Comparison of ENCODE assay signal across 24 cellular contexts in the genomic region with DNA sequence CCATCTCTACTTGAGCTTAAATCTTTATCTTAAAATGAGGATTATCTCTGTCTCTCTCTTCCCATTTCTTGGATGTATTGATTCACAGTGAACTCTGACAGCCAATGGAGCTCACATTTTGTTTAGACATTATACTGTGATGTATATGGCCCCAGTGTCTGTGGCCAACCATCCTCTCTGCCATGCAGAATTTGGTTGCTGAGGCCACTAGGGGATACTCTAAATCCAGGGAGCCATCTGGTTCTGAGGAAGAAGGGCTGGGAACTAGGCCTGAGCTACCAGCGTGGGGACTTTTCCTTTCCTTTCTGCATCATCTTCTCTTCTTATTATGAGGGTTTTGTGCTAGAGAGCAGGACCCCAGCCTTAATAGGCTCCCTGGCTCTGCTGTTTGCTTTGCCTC. TPM values are rescaled to one million over a fixed set of nuclear protein-coding genes. Genes with fewer than 3 reads are reported as not detected.
A peak's percentile ranks its signal among the peaks of the same experiment; 100 is the strongest.
DNase-seq lines count a peak whose midpoint lies in the region; ATAC-seq and TF ChIP-seq lines count a peak whose summit lies in the region.
"Had no signal": no experiment of that assay in that cellular context is flagged by ENCODE, and none has a peak within 500 bp of the region (broad histone marks: within the 10 kb centered on the region; RNA-seq: fewer than 3 reads in every experiment).

No MANE protein-coding gene starts in this region.

- no peaks in the 10 kb centered on the region for H3K9me3 Mint-ChIP-seq in T-cell
- H3K9me3 Mint-ChIP-seq: type B pancreatic cell had no signal

- H3K27ac Mint-ChIP-seq in T-cell = peak overlapping the region; percentile 70 to 94
- H3K27ac Mint-ChIP-seq: activated CD4-positive, alpha-beta T cell treated with anti-CD3 and anti-CD28 coated beads, Interleukin-2, amount 10 ng/mL, durations not matched to agents 7 days and 5 days; GM23338; type B pancreatic cell had no signal

- H3K4me3 ChIP-seq in AG04449 (ENCODE audit: low read depth, low read length) = no peak overlapping the region
- no peak overlapping the region for H3K4me3 ChIP-seq in BE2C (ENCODE audit: low read depth, low read length)
- H3K4me3 ChIP-seq in foreskin fibroblast (ENCODE audit: low read depth in 1 of 2, low read length in 2 of 2) = no peak overlapping the region
- no peak overlapping the region for H3K4me3 ChIP-seq in dorsolateral prefrontal cortex
- H3K4me3 ChIP-seq: GM23338, mucosa of descending colon, PC-9, spleen had no signal

- peaks cover 3% of the 10 kb centered on the region for H3K36me3 Mint-ChIP-seq in T-cell
- H3K36me3 Mint-ChIP-seq: type B pancreatic cell had no signal

- intact Hi-C loops in dorsolateral prefrontal cortex (cut with DNase I) = loop anchor here in 1 of 2 donors (10.0 kb wide), 1 partner anchor 140 kb away; no protein-coding TSS in a partner anchor

- H3K36me3 ChIP-seq in BE2C = no peaks in the 10 kb centered on the region
- H3K36me3 ChIP-seq: spleen had no signal

- H3K27me3 Mint-ChIP-seq in T-cell = no peaks in the 10 kb centered on the region
- H3K27me3 Mint-ChIP-seq: activated CD4-positive, alpha-beta T cell treated with anti-CD3 and anti-CD28 coated beads, Interleukin-2, amount 10 ng/mL, durations not matched to agents 7 days and 5 days; type B pancreatic cell had no signal

- ATAC-seq in T-cell (replicated peaks in 1 of 4) = no peak
- no peak for ATAC-seq in HG02970 (IDR thresholded peaks at IDR 0.05; ENCODE audit: low FRiP score, unreplicated experiment)
- ATAC-seq: esophagus mucosa, GM23338, left ventricle myocardium superior, mucosa of descending colon had no signal

- H3K4me1 ChIP-seq in BE2C = no peaks in the 10 kb centered on the region; the same call in 1 of the 2 replicates

- POLR2A ChIA-PET in AG04449 (lab: Yijun Ruan, JAX) = no interaction called here
- POLR2A ChIA-PET in T-cell (lab: Charles Lee) = interaction anchor here (0.6 to 0.7 kb wide), 2 partner anchors 79 to 756 kb away, joined by 4 to 7 read pairs; no protein-coding TSS in a partner anchor

- DNase-seq in AG04449 (ENCODE audit: low read depth, low spot score) = no peak
- DNase-seq in BE2C = no peak
- no peak for DNase-seq in T-cell
- peak in 1 of 2 donors; percentile 18 for DNase-seq in foreskin fibroblast
- DNase-seq in cerebellum (ENCODE audit: low spot score) = no peak
- no peak for DNase-seq in GM13976 (ENCODE audit: low spot score)
- DNase-seq in dorsolateral prefrontal cortex = no peak
- DNase-seq: activated CD4-positive, alpha-beta T cell treated with anti-CD3 and anti-CD28 coated beads, Interleukin-2, amount 10 ng/mL, durations not matched to agents 7 days and 5 days; activated gamma-delta T cell; central memory CD4-positive, alpha-beta T cell; effector CD4-positive, alpha-beta T cell; GDM1; left ventricle myocardium superior; mucosa of descending colon; NCI-H1930; NCI-H345; PC-9; spleen; T-helper 1 cell had no signal

- H3K27me3 ChIP-seq in BE2C (no peaks in the 10 kb centered on the region), dorsolateral prefrontal cortex (no peaks in the 10 kb centered on the region)
- H3K27me3 ChIP-seq: spleen had no signal

- in situ Hi-C loops in GM13976 (cut with MboI; ENCODE audit: low sequenced_read_pairs, unreplicated experiment) = no loop called here

- no peak overlapping the region for H3K27ac ChIP-seq in dorsolateral prefrontal cortex
- H3K27ac ChIP-seq: KMS-11, PC-9 had no signal

- CTCF ChIA-PET in AG04449 (lab: Yijun Ruan, JAX) = interaction anchor here (0.7 to 7.2 kb wide), 19 partner anchors 8 to 220 kb away, joined by 3 to 188 read pairs (median 5); no protein-coding TSS in a partner anchor
- CTCF ChIA-PET in T-cell (lab: Charles Lee) = interaction anchor here (0.5 to 5.9 kb wide), 12 partner anchors 13 to 139 kb away, joined by 3 to 160 read pairs (median 3); partner anchors contain the start of gene RIPOR2 (in 2 of the 2)

- peaks cover 84 to 87% (median 85%) of the 10 kb centered on the region in 3 donors for H3K4me1 Mint-ChIP-seq in T-cell

- no peak overlapping the region for H3K4me3 Mint-ChIP-seq in T-cell
- H3K4me3 Mint-ChIP-seq: activated CD4-positive, alpha-beta T cell treated with anti-CD3 and anti-CD28 coated beads, Interleukin-2, amount 10 ng/mL, durations not matched to agents 7 days and 5 days; GM23338; type B pancreatic cell had no signal

- TF ChIP-seq CTCF in AG04449 (IDR thresholded peaks at IDR 0.05; ENCODE audit: insufficient read depth, low read length, missing control alignments) = peak; percentile 17
- peak; percentile 19; the same call in 1 of the 2 replicates for TF ChIP-seq CTCF in BE2C (IDR thresholded peaks at IDR 0.05; ENCODE audit: low read depth, low read length)
- peak; percentile 30 for TF ChIP-seq CTCF in foreskin fibroblast (IDR thresholded peaks at IDR 0.05; ENCODE audit: low read depth, low read length)
- no peak for TF ChIP-seq CTCF in GM13976 (IDR thresholded peaks at IDR 0.05; ENCODE audit: borderline replicate concordance, control extremely low read depth, extremely low read depth, insufficient read depth, missing control alignments)
- no peak for TF ChIP-seq CTCF in dorsolateral prefrontal cortex (IDR thresholded peaks at IDR 0.05 in 54 of 56, conservative IDR thresholded peaks at IDR 0.05 in 2 of 56; ENCODE audit: low read depth in 1 of 56, partially characterized antibody in 56 of 56)

- H3K9me3 ChIP-seq in BE2C = no peaks in the 10 kb centered on the region
- H3K9me3 ChIP-seq: mucosa of descending colon had no signal

RNA-seq across cellular contexts. Expression of gene RIPOR2, which starts 59.1 kb away (rescaled TPM):
- polyA plus RNA-seq in BE2C (2012; ENCODE audit: insufficient read depth, insufficient read length, low read depth) = not detected
- 100 to 1,000 TPM; 381 to 480 (median 441) TPM for total RNA-seq in T-cell
- 34.9 TPM for total RNA-seq in cerebellum
- 10 to 100 TPM; 14.0 to 57.7 (median 34.7) TPM for total RNA-seq in dorsolateral prefrontal cortex

Comparison
In these comparisons a context has a peak if more than half of its experiments do, and no peak if none do; other contexts are left out.
1. CTCF ChIP-seq: peak in AG04449 (single experiment), BE2C (single experiment) and foreskin fibroblast (single experiment); none in GM13976 (single experiment) and dorsolateral prefrontal cortex (0 of 56).
2. RNA of gene RIPOR2, which starts 59.1 kb away (total RNA-seq): 381 to 480 TPM in T-cell; 34.9 TPM in cerebellum (single experiment) and 14.0 to 57.7 TPM in dorsolateral prefrontal cortex; every median in the first group is over 4 times any median in the second.